9 cellular contexts compared by ENCODE assay signal in genomic region chr10:22379059-22379458, GRCh38. TPM values are rescaled to one million over a fixed set of nuclear protein-coding genes. Genes with fewer than 3 reads are reported as not detected.
A peak's percentile ranks its signal among the peaks of the same experiment; 100 is the strongest.
DNase-seq lines count a peak whose midpoint lies in the region; ATAC-seq and TF ChIP-seq lines count a peak whose summit lies in the region.
"Had no signal": no experiment of that assay in that cellular context is flagged by ENCODE, and none has a peak within 500 bp of the region (broad histone marks: within the 10 kb centered on the region; RNA-seq: fewer than 3 reads in every experiment).

No MANE protein-coding gene starts in this region.

- ATAC-seq in HG02938 (IDR thresholded peaks at IDR 0.05; ENCODE audit: unreplicated experiment) (peak; percentile 72), omental fat pad (ENCODE audit: low FRiP score) (no peak), left lung (no peak)

- no peaks in the 10 kb centered on the region for H3K79me2 ChIP-seq in GM23248 (ENCODE audit: insufficient read depth)

- no peak overlapping the region for H2AFZ ChIP-seq in GM23248

- H3K9me3 Mint-ChIP-seq in activated CD4-positive, alpha-beta memory T cell treated with anti-CD3 and anti-CD28 coated beads, Interleukin-2, amount 10 ng/mL, durations not matched to agents 7 days and 5 days: no peaks in the 10 kb centered on the region

- POLR2A ChIA-PET in activated CD4-positive, alpha-beta memory T cell treated with anti-CD3 and anti-CD28 coated beads, Interleukin-2, amount 10 ng/mL, durations not matched to agents 7 days and 5 days (lab: Charles Lee): interaction anchor here (0.7 kb wide), 1 partner anchor 381 kb away, joined by 5 read pairs; no protein-coding TSS in a partner anchor

- CTCF ChIA-PET in activated CD4-positive, alpha-beta memory T cell treated with anti-CD3 and anti-CD28 coated beads, Interleukin-2, amount 10 ng/mL, durations not matched to agents 7 days and 5 days (lab: Charles Lee): no interaction called here

- TF ChIP-seq CTCF in omental fat pad (IDR thresholded peaks at IDR 0.05): no peak
- TF ChIP-seq CTCF in transverse colon (IDR thresholded peaks at IDR 0.05): no peak
- no peak for TF ChIP-seq CTCF in left lung (IDR thresholded peaks at IDR 0.05)

- H4K20me1 ChIP-seq in GM23248 (ENCODE audit: insufficient read depth): no peaks in the 10 kb centered on the region

- H3K36me3 ChIP-seq in GM23248 (ENCODE audit: low read depth): no peaks in the 10 kb centered on the region
- H3K36me3 ChIP-seq in transverse colon: no peaks in the 10 kb centered on the region
- H3K36me3 ChIP-seq in left lung: no peaks in the 10 kb centered on the region
- H3K36me3 ChIP-seq: ascending aorta had no signal

- 65 to 71% methylated on average over 3 of the region's 3 CpGs for WGBS in GM23248 (ENCODE audit: low coverage in 1 of 2, low lambda C conversion rate in 2 of 2, missing lambda C conversion rate in 2 of 2), 2 experiments
- WGBS in transverse colon (ENCODE audit: low coverage in 1 of 2), 2 donors: 72 to 83% methylated on average over 2 to 3 of the region's 3 CpGs

- H3K4me3 ChIP-seq in GM23248 (no peak overlapping the region), transverse colon (no peak overlapping the region), left lung (no peak overlapping the region)
- H3K4me3 ChIP-seq: ascending aorta had no signal

- H3K9me2 ChIP-seq in GM23248 (ENCODE audit: insufficient read depth): no peaks in the 10 kb centered on the region

- H3K9me3 ChIP-seq in GM23248 (ENCODE audit: low read depth) (no peaks in the 10 kb centered on the region), transverse colon (no peaks in the 10 kb centered on the region), left lung (no peaks in the 10 kb centered on the region)
- H3K9me3 ChIP-seq: ascending aorta had no signal

- no peak overlapping the region for H3K27ac Mint-ChIP-seq in activated CD4-positive, alpha-beta memory T cell treated with anti-CD3 and anti-CD28 coated beads, Interleukin-2, amount 10 ng/mL, durations not matched to agents 7 days and 5 days

- H3K4me3 Mint-ChIP-seq in activated CD4-positive, alpha-beta memory T cell treated with anti-CD3 and anti-CD28 coated beads, Interleukin-2, amount 10 ng/mL, durations not matched to agents 7 days and 5 days: no peak overlapping the region

- H3K27me3 Mint-ChIP-seq in activated CD4-positive, alpha-beta memory T cell treated with anti-CD3 and anti-CD28 coated beads, Interleukin-2, amount 10 ng/mL, durations not matched to agents 7 days and 5 days: no peaks in the 10 kb centered on the region

- in situ Hi-C loops in GM23248 (cut with MboI) (no loop called here), transverse colon (cut with MboI; ENCODE audit: low pct_ligation_motif_present in 1 of 4, low pct_unique_long_range_greater_than_20kb in 1 of 4, low sequenced_read_pairs in 3 of 4) (no loop called here)

- no peak overlapping the region for H3K27ac ChIP-seq in GM23248
- no peak overlapping the region for H3K27ac ChIP-seq in transverse colon
- no peak overlapping the region for H3K27ac ChIP-seq in left lung
- H3K27ac ChIP-seq: ascending aorta had no signal

- no peak for TF ChIP-seq EP300 in transverse colon (IDR thresholded peaks at IDR 0.05; ENCODE audit: low read depth)

- no peaks in the 10 kb centered on the region for H3F3A ChIP-seq in GM23248 (ENCODE audit: insufficient read depth)

- H3K27me3 ChIP-seq in GM23248 (replicated peaks; ENCODE audit: insufficient read depth) (peaks cover 4% of the 10 kb centered on the region; the same call in 1 of the 2 replicates), transverse colon (no peaks in the 10 kb centered on the region), left lung (no peaks in the 10 kb centered on the region)
- H3K27me3 ChIP-seq: ascending aorta had no signal

- intact Hi-C loops in transverse colon (cut with DNase I; ENCODE audit: low total_unique reads) (no loop called here), left lung (cut with DNase I) (no loop called here)

- TF ChIP-seq POLR2A in GM19099 (IDR thresholded peaks at IDR 0.05; ENCODE audit: extremely low read depth, insufficient read length, low read depth): peak; percentile 38
- TF ChIP-seq POLR2A in transverse colon (IDR thresholded peaks at IDR 0.05): no peak

- no peak overlapping the region for H3K4me2 ChIP-seq in GM23248 (ENCODE audit: unreplicated experiment)

- peak; percentile 22 for DNase-seq in activated CD4-positive, alpha-beta memory T cell treated with anti-CD3 and anti-CD28 coated beads, Interleukin-2, amount 10 ng/mL, durations not matched to agents 7 days and 5 days
- peak; percentile 42 to 47 (median 45) for DNase-seq in stimulated activated CD4-positive, alpha-beta T cell treated with anti-CD3 and anti-CD28 coated beads, TNF-alpha, amount 100 ng/mL, for 24 hours (ENCODE audit: low read depth in 3 of 3)
- DNase-seq in GM23248 (no peak), omental fat pad (ENCODE audit: low spot score) (no peak), transverse colon (no peak), left lung (no peak)

- no peaks in the 10 kb centered on the region for H3K36me3 Mint-ChIP-seq in activated CD4-positive, alpha-beta memory T cell treated with anti-CD3 and anti-CD28 coated beads, Interleukin-2, amount 10 ng/mL, durations not matched to agents 7 days and 5 days (ENCODE audit: low read depth)

- no peak overlapping the region for H3K9ac ChIP-seq in GM23248

- peaks cover 9% of the 10 kb centered on the region for H3K4me1 Mint-ChIP-seq in activated CD4-positive, alpha-beta memory T cell treated with anti-CD3 and anti-CD28 coated beads, Interleukin-2, amount 10 ng/mL, durations not matched to agents 7 days and 5 days

- H3K4me1 ChIP-seq in GM23248 (ENCODE audit: insufficient read depth) (no peaks in the 10 kb centered on the region), transverse colon (no peaks in the 10 kb centered on the region), left lung (no peaks in the 10 kb centered on the region)
- H3K4me1 ChIP-seq: ascending aorta had no signal

RNA-seq across cellular contexts. Expression of gene SPAG6, which starts 33.8 kb away (rescaled TPM):
- 1 to 10 TPM; 1.2 to 1.4 TPM for total RNA-seq in activated CD4-positive, alpha-beta memory T cell treated with anti-CD3 and anti-CD28 coated beads, Interleukin-2, amount 10 ng/mL, durations not matched to agents 7 days and 5 days
- not detected in 2 replicates for total RNA-seq in GM23248 (2014; rRNA removed; shearing (Covaris generic))
- polyA plus RNA-seq in GM23248 (2016; fragmentation: Nextera tagmentation; extraction: Ambion mirVana): not detected in 2 replicates
- total RNA-seq in omental fat pad (not detected), transverse colon (not detected), left lung (1 to 10 TPM in 1 of 2 donors, not detected in 1; 6.4 TPM)
- total RNA-seq: ascending aorta had no signal

RNA-seq across cellular contexts. Expression of gene BMI1, which starts 58.2 kb away (rescaled TPM):
- total RNA-seq in activated CD4-positive, alpha-beta memory T cell treated with anti-CD3 and anti-CD28 coated beads, Interleukin-2, amount 10 ng/mL, durations not matched to agents 7 days and 5 days: 10 to 100 TPM; 64.0 to 66.5 TPM
- total RNA-seq in GM23248 (2014; rRNA removed; shearing (Covaris generic)): 66.0 and 77.1 TPM in 2 replicates
- polyA plus RNA-seq in GM23248 (2016; fragmentation: Nextera tagmentation; extraction: Ambion mirVana): 37.6 and 38.0 TPM in 2 replicates
- 10 to 100 TPM; 55.4 to 76.1 (median 62.6) TPM for total RNA-seq in omental fat pad
- 10 to 100 TPM; 29.2 to 63.0 (median 42.5) TPM for total RNA-seq in transverse colon
- 10 to 100 TPM; 42.3 to 47.5 TPM for total RNA-seq in left lung

Comparison
In these comparisons a context has a peak if more than half of its experiments do, and no peak if none do; other contexts are left out.
1. DNase-seq: peak in activated CD4-positive, alpha-beta memory T cell treated with anti-CD3 and anti-CD28 coated beads, Interleukin-2, amount 10 ng/mL, durations not matched to agents 7 days and 5 days (single experiment) and stimulated activated CD4-positive, alpha-beta T cell treated with anti-CD3 and anti-CD28 coated beads, TNF-alpha, amount 100 ng/mL, for 24 hours (3 of 3); none in GM23248 (single experiment), omental fat pad (single experiment), transverse colon (single experiment) and left lung (0 of 2).